In genomic region chr3:119184808-119185690, GRCh38 we compare ENCODE assay signal across 20 cellular contexts. TPM values are rescaled to one million over a fixed set of nuclear protein-coding genes. Genes with fewer than 3 reads are reported as not detected.
DNase-seq lines count a peak whose midpoint lies in the region; ATAC-seq and TF ChIP-seq lines count a peak whose summit lies in the region.
"Had no signal": no experiment of that assay in that cellular context is flagged by ENCODE, and none has a peak within 500 bp of the region (broad histone marks: within the 10 kb centered on the region; RNA-seq: fewer than 3 reads in every experiment).

No MANE protein-coding gene starts in this region.

- BruUV-seq in Panc1 (replicated peaks; lab: Mats Ljungman, UMichigan), result no TSS peak

- no peak overlapping the region for H3K4me3 ChIP-seq in Panc1 (ENCODE audit: low read depth in 2 of 2, low read length in 2 of 2)
- no peak overlapping the region for H3K4me3 ChIP-seq in fibroblast of mammary gland (ENCODE audit: control insufficient read depth, low read depth, low read length)
- H3K4me3 ChIP-seq in stomach, result no peak overlapping the region
- H3K4me3 ChIP-seq in aorta (ENCODE audit: low read length in 2 of 2), result no peak overlapping the region
- H3K4me3 ChIP-seq: heart right ventricle had no signal

- CTCF ChIA-PET in Panc1 (lab: Charles Lee), result no interaction called here

- no peaks in the 10 kb centered on the region for H3K9me3 ChIP-seq in Panc1 (ENCODE audit: control insufficient read depth, insufficient read depth, low read depth, low read length)
- H3K9me3 ChIP-seq in stomach, result no peaks in the 10 kb centered on the region
- H3K9me3 ChIP-seq in aorta (ENCODE audit: control insufficient read depth, low read length), result no peaks in the 10 kb centered on the region
- H3K9me3 ChIP-seq: heart right ventricle, SK-N-SH had no signal

- TF ChIP-seq CTCF in Panc1 (IDR thresholded peaks at IDR 0.05) (no peak), fibroblast of mammary gland (conservative IDR thresholded peaks at IDR 0.05; ENCODE audit: control insufficient read depth, insufficient read depth, low read depth, low read length) (no peak), stomach (IDR thresholded peaks at IDR 0.05) (no peak)

- H3K36me3 ChIP-seq in Panc1 (ENCODE audit: control insufficient read depth, insufficient read depth, low read length), result no peaks in the 10 kb centered on the region
- no peaks in the 10 kb centered on the region for H3K36me3 ChIP-seq in stomach
- H3K36me3 ChIP-seq in aorta (ENCODE audit: control insufficient read depth in 1 of 2, insufficient read depth in 2 of 2, low read length in 1 of 2), result no peaks in the 10 kb centered on the region
- H3K36me3 ChIP-seq: heart right ventricle had no signal

- no peak for TF ChIP-seq EP300 in stomach (IDR thresholded peaks at IDR 0.05)

- no peak for TF ChIP-seq POLR2A in stomach (IDR thresholded peaks at IDR 0.05)

- H3K27me3 ChIP-seq in Panc1 (ENCODE audit: control insufficient read depth, insufficient read depth, low read length) (no peaks in the 10 kb centered on the region), stomach (no peaks in the 10 kb centered on the region), aorta (ENCODE audit: control insufficient read depth in 1 of 2, insufficient read depth in 2 of 2, low read length in 1 of 2) (no peaks in the 10 kb centered on the region)
- H3K27me3 ChIP-seq: heart right ventricle had no signal

- POLR2A ChIA-PET in Panc1 (lab: Charles Lee), result no interaction called here

- ATAC-seq in activated CD4-positive, CD25-positive, alpha-beta regulatory T cell treated with anti-CD3 and anti-CD28 coated beads, Interleukin-2, amount 50 U/mL, for 24 hours, result peak; percentile 25 to 41
- peak; percentile 84 for ATAC-seq in Panc1
- no peak for ATAC-seq in aorta (ENCODE audit: low FRiP score)
- ATAC-seq: heart right ventricle had no signal

- in situ Hi-C loops in Panc1 (cut with HindIII; ENCODE audit: low pct_unique_long_range_greater_than_20kb, low sequenced_read_pairs), result no loop called here

- peak overlapping the region; percentile 10 for H3K27ac ChIP-seq in Panc1 (ENCODE audit: low read length)
- H3K27ac ChIP-seq in stomach, result peak overlapping the region in 2 of 5 donors; percentile 36 to 46
- H3K27ac ChIP-seq in aorta (ENCODE audit: low read depth in 1 of 2, low read length in 2 of 2), result no peak overlapping the region
- H3K27ac ChIP-seq: heart right ventricle had no signal

- H3K4me1 ChIP-seq in Panc1 (ENCODE audit: control insufficient read depth, insufficient read depth, low read length) (peaks cover 4% of the 10 kb centered on the region; the same call in 1 of the 2 replicates), stomach (no peaks in the 10 kb centered on the region), aorta (ENCODE audit: control insufficient read depth in 1 of 2, insufficient read depth in 2 of 2, low read length in 2 of 2) (no peaks in the 10 kb centered on the region)
- H3K4me1 ChIP-seq: heart right ventricle had no signal

- intact Hi-C loops in Panc1 (cut with micrococcal nuclease; ENCODE audit: unreplicated experiment), result no loop called here
- intact Hi-C loops in stomach (cut with DNase I; ENCODE audit: low total_unique reads), result no loop called here
- intact Hi-C loops in aorta (cut with DNase I), result no loop called here

- WGBS in stomach, 5 donors, result 51 to 71% (median 60%) methylated on average over 7 of the region's 7 CpGs
- WGBS in aorta, 2 donors, result 74 to 79% methylated on average over 7 of the region's 7 CpGs

- no peak for DNase-seq in activated CD4-positive, CD25-positive, alpha-beta regulatory T cell treated with anti-CD3 and anti-CD28 coated beads, Interleukin-2, amount 50 U/mL, for 72 hours
- DNase-seq in Panc1 (ENCODE audit: low read depth, low spot score) (peak; percentile 2), fibroblast of mammary gland (ENCODE audit: low read depth) (peak; percentile 77), renal cortical epithelial cell (ENCODE audit: low read depth) (peak; percentile 97), stomach (no peak), aorta (no peak), SK-N-DZ (ENCODE audit: low spot score) (no peak)
- DNase-seq: activated CD4-positive, alpha-beta T cell treated with anti-CD3 and anti-CD28 coated beads for 1 hour; activated gamma-delta T cell; cortex of kidney; heart right ventricle; NCI-H1048; NCI-H774; SK-N-SH; stimulated activated CD4-positive, alpha-beta T cell treated with anti-CD3 and anti-CD28 coated beads, Interleukin-4, amount 100 ng/mL, for 4 hours had no signal

RNA-seq across cellular contexts. Expression of gene UPK1B, which starts 11.7 kb away (rescaled TPM):
- total RNA-seq in Panc1 (2021; ENCODE audit: unreplicated experiment) (4.4 TPM), renal cortical epithelial cell (1.9 and 33.7 TPM in 2 replicates), stomach (10 to 100 TPM in 1 of 5 donors, not detected in 4; 61.1 TPM), aorta (not detected)
- polyA plus RNA-seq in Panc1 (2012; ENCODE audit: insufficient read length), result 2.5 TPM
- polyA plus RNA-seq in stomach (1 to 10 TPM in 2 of 3 donors, under 1 TPM in 1; 0.46 to 3.2 (median 1.4) TPM), aorta (under 1 TPM; 0.23 to 0.50 TPM)
- polyA plus RNA-seq in SK-N-DZ (2014; cell fraction: cytosol; rRNA removed), result not detected in 2 replicates
- polyA plus RNA-seq in SK-N-DZ (2014; cell fraction: nucleus; rRNA removed), result not detected in 2 replicates
- total RNA-seq: A172, lung microvascular endothelial cell, pulmonary artery endothelial cell had no signal
- polyA plus RNA-seq: heart right ventricle, SK-N-SH had no signal

RNA-seq across cellular contexts. Expression of gene TEX55, which starts 39.1 kb away (rescaled TPM):
- total RNA-seq in Panc1 (2021; ENCODE audit: unreplicated experiment) (not detected), renal cortical epithelial cell (not detected in 2 replicates), stomach (not detected), aorta (not detected)
- polyA plus RNA-seq in Panc1 (2012; ENCODE audit: insufficient read length), result not detected
- polyA plus RNA-seq in stomach (not detected), aorta (not detected)
- polyA plus RNA-seq in SK-N-DZ (2014; cell fraction: cytosol; rRNA removed), result not detected in 2 replicates
- not detected in 2 replicates for polyA plus RNA-seq in SK-N-DZ (2014; cell fraction: nucleus; rRNA removed)
- total RNA-seq: A172, heart right ventricle, lung microvascular endothelial cell, pulmonary artery endothelial cell, temporal lobe had no signal
- polyA plus RNA-seq: heart right ventricle, SK-N-SH had no signal

RNA-seq across cellular contexts. Expression of gene B4GALT4, which starts 55.6 kb away (rescaled TPM):
- total RNA-seq in Panc1 (2021; ENCODE audit: unreplicated experiment) (27.4 TPM), renal cortical epithelial cell (25.9 and 35.9 TPM in 2 replicates), stomach (10 to 100 TPM in 3 of 5 donors, 1 to 10 TPM in 2; 5.5 to 39.7 (median 16.1) TPM), aorta (10 to 100 TPM; 21.9 to 22.8 TPM)
- 27.0 TPM for polyA plus RNA-seq in Panc1 (2012; ENCODE audit: insufficient read length)
- polyA plus RNA-seq in stomach (10 to 100 TPM; 12.0 to 14.6 (median 13.3) TPM), aorta (10 to 100 TPM; 16.3 to 23.5 TPM)
- polyA plus RNA-seq in SK-N-DZ (2014; cell fraction: cytosol; rRNA removed), result 14.4 and 20.8 TPM in 2 replicates
- 7.8 and 19.4 TPM in 2 replicates for polyA plus RNA-seq in SK-N-DZ (2014; cell fraction: nucleus; rRNA removed)

Comparison
In these comparisons a context has a peak if more than half of its experiments do, and no peak if none do; other contexts are left out.
1. DNase-seq: peak in Panc1 (single experiment), fibroblast of mammary gland (single experiment) and renal cortical epithelial cell (single experiment); none in activated CD4-positive, CD25-positive, alpha-beta regulatory T cell treated with anti-CD3 and anti-CD28 coated beads, Interleukin-2, amount 50 U/mL, for 72 hours (single experiment), stomach (single experiment), aorta (0 of 2) and SK-N-DZ (single experiment).